Comparison of ENCODE assay signal across 9 cellular contexts in the genomic region with DNA sequence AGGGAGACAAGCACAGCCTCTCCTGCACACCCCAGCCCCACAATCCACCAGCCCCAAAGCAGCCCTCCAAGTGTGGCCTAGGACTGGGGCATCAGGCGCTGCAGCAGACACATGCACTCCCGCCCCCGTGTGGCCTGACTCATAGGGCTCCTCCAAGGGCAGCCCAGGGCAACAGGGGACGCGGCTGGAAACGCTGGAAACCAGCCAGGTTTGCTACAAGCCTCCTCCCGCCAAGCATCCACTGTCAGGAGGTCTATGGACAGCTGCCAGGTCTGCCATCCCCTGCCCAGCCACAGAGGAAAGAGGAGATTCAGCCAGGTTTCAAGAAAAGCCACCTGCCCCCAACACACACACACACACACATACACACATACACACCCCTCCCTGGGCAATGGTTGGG. TPM values are rescaled to one million over a fixed set of nuclear protein-coding genes. Genes with fewer than 3 reads are reported as not detected.
DNase-seq lines count a peak whose midpoint lies in the region; ATAC-seq lines count a peak whose summit lies in the region.
"Had no signal": no experiment of that assay in that cellular context is flagged by ENCODE, and none has a peak within 500 bp of the region (broad histone marks: within the 10 kb centered on the region; RNA-seq: fewer than 3 reads in every experiment).

No MANE protein-coding gene starts in this region.

- H3K4me3 Mint-ChIP-seq in activated naive CD4-positive, alpha-beta T cell treated with anti-CD3 and anti-CD28 coated beads, Interleukin-2, amount 10 ng/mL, durations not matched to agents 7 days and 5 days = no peak overlapping the region
- no peak overlapping the region for H3K4me3 Mint-ChIP-seq in activated T-helper 1 cell treated with anti-CD3 and anti-CD28 coated beads, Interleukin-12 subunit alpha, Interleukin-12 subunit beta, Interleukin-2, Interleukin-4 antibody, amounts not matched to agents 30 ng/mL and 10 ng/mL and 1 ng/mL, durations not matched to agents 14 hours and 24 hours and 36 hours
- no peak overlapping the region for H3K4me3 Mint-ChIP-seq in activated T-cell treated with anti-CD3 and anti-CD28 coated beads, Interleukin-2, amount 50 U/mL, for 24 hours
- H3K4me3 Mint-ChIP-seq: memory B cell had no signal

- no peaks in the 10 kb centered on the region for H3K9me3 Mint-ChIP-seq in activated naive CD4-positive, alpha-beta T cell treated with anti-CD3 and anti-CD28 coated beads, Interleukin-2, amount 10 ng/mL, durations not matched to agents 7 days and 5 days
- H3K9me3 Mint-ChIP-seq in activated T-helper 1 cell treated with anti-CD3 and anti-CD28 coated beads, Interleukin-12 subunit alpha, Interleukin-12 subunit beta, Interleukin-2, Interleukin-4 antibody, amounts not matched to agents 30 ng/mL and 10 ng/mL and 1 ng/mL, durations not matched to agents 14 hours and 24 hours and 36 hours = no peaks in the 10 kb centered on the region
- no peaks in the 10 kb centered on the region for H3K9me3 Mint-ChIP-seq in activated T-cell treated with anti-CD3 and anti-CD28 coated beads, Interleukin-2, amount 50 U/mL, for 24 hours
- H3K9me3 Mint-ChIP-seq: memory B cell had no signal

- no peak for ATAC-seq in HG03442 (IDR thresholded peaks at IDR 0.05; ENCODE audit: unreplicated experiment)

- H3K27ac ChIP-seq in layer of hippocampus (ENCODE audit: low read depth, low read length) = peak overlapping the region; percentile 78

- H3K27me3 ChIP-seq in layer of hippocampus (ENCODE audit: control insufficient read depth, insufficient read depth, low read length) = peaks cover 7% of the 10 kb centered on the region

- H3K4me1 Mint-ChIP-seq in activated naive CD4-positive, alpha-beta T cell treated with anti-CD3 and anti-CD28 coated beads, Interleukin-2, amount 10 ng/mL, durations not matched to agents 7 days and 5 days = peaks cover 10% of the 10 kb centered on the region
- H3K4me1 Mint-ChIP-seq in activated T-helper 1 cell treated with anti-CD3 and anti-CD28 coated beads, Interleukin-12 subunit alpha, Interleukin-12 subunit beta, Interleukin-2, Interleukin-4 antibody, amounts not matched to agents 30 ng/mL and 10 ng/mL and 1 ng/mL, durations not matched to agents 14 hours and 24 hours and 36 hours (ENCODE audit: low read depth) = peaks cover 9% of the 10 kb centered on the region
- peaks cover 7% of the 10 kb centered on the region for H3K4me1 Mint-ChIP-seq in activated T-cell treated with anti-CD3 and anti-CD28 coated beads, Interleukin-2, amount 50 U/mL, for 24 hours (ENCODE audit: low read depth)

- intact Hi-C loops in activated T-helper 1 cell treated with anti-CD3 and anti-CD28 coated beads, Interleukin-12 subunit alpha, Interleukin-12 subunit beta, Interleukin-2, Interleukin-4 antibody, amounts not matched to agents 30 ng/mL and 10 ng/mL and 1 ng/mL, durations not matched to agents 14 hours and 24 hours and 36 hours (cut with micrococcal nuclease) = loop anchor here (5.0 to 10.0 kb wide), 2 partner anchors 68 to 835 kb away; partner anchors contain the start of gene HNF1B

- peak; percentile 24 to 42 for DNase-seq in activated CD4-positive, alpha-beta T cell treated with anti-CD3 and anti-CD28 coated beads, Interleukin-2, amount 50 U/mL, for 48 hours
- DNase-seq in activated CD4-positive, alpha-beta T cell treated with anti-CD3 and anti-CD28 coated beads, Interleukin-2, amount 50 U/mL, for 4 hours = no peak
- peak; percentile 83 for DNase-seq in NCI-H2029 (lab: John Stamatoyannopoulos, UW)
- peak; percentile 35 for DNase-seq in activated naive CD4-positive, alpha-beta T cell treated with anti-CD3 and anti-CD28 coated beads, Interleukin-2, amount 10 ng/mL, durations not matched to agents 7 days and 5 days
- DNase-seq in activated T-helper 1 cell treated with anti-CD3 and anti-CD28 coated beads, Interleukin-12 subunit alpha, Interleukin-12 subunit beta, Interleukin-2, Interleukin-4 antibody, amounts not matched to agents 30 ng/mL and 10 ng/mL and 1 ng/mL, durations not matched to agents 14 hours and 24 hours and 36 hours (ENCODE audit: low spot score) = no peak
- DNase-seq in activated T-cell treated with anti-CD3 and anti-CD28 coated beads, Interleukin-2, amount 50 U/mL, for 24 hours = no peak

- peaks cover 92% of the 10 kb centered on the region for H3K27me3 Mint-ChIP-seq in activated naive CD4-positive, alpha-beta T cell treated with anti-CD3 and anti-CD28 coated beads, Interleukin-2, amount 10 ng/mL, durations not matched to agents 7 days and 5 days
- peaks cover 74% of the 10 kb centered on the region for H3K27me3 Mint-ChIP-seq in activated T-helper 1 cell treated with anti-CD3 and anti-CD28 coated beads, Interleukin-12 subunit alpha, Interleukin-12 subunit beta, Interleukin-2, Interleukin-4 antibody, amounts not matched to agents 30 ng/mL and 10 ng/mL and 1 ng/mL, durations not matched to agents 14 hours and 24 hours and 36 hours (ENCODE audit: insufficient read depth)
- peaks cover 85% of the 10 kb centered on the region for H3K27me3 Mint-ChIP-seq in activated T-cell treated with anti-CD3 and anti-CD28 coated beads, Interleukin-2, amount 50 U/mL, for 24 hours

- no peak overlapping the region for H3K27ac Mint-ChIP-seq in activated naive CD4-positive, alpha-beta T cell treated with anti-CD3 and anti-CD28 coated beads, Interleukin-2, amount 10 ng/mL, durations not matched to agents 7 days and 5 days
- H3K27ac Mint-ChIP-seq in activated T-helper 1 cell treated with anti-CD3 and anti-CD28 coated beads, Interleukin-12 subunit alpha, Interleukin-12 subunit beta, Interleukin-2, Interleukin-4 antibody, amounts not matched to agents 30 ng/mL and 10 ng/mL and 1 ng/mL, durations not matched to agents 14 hours and 24 hours and 36 hours = no peak overlapping the region
- no peak overlapping the region for H3K27ac Mint-ChIP-seq in activated T-cell treated with anti-CD3 and anti-CD28 coated beads, Interleukin-2, amount 50 U/mL, for 24 hours
- H3K27ac Mint-ChIP-seq: memory B cell had no signal

- H3K36me3 Mint-ChIP-seq in activated naive CD4-positive, alpha-beta T cell treated with anti-CD3 and anti-CD28 coated beads, Interleukin-2, amount 10 ng/mL, durations not matched to agents 7 days and 5 days = no peaks in the 10 kb centered on the region
- no peaks in the 10 kb centered on the region for H3K36me3 Mint-ChIP-seq in activated T-helper 1 cell treated with anti-CD3 and anti-CD28 coated beads, Interleukin-12 subunit alpha, Interleukin-12 subunit beta, Interleukin-2, Interleukin-4 antibody, amounts not matched to agents 30 ng/mL and 10 ng/mL and 1 ng/mL, durations not matched to agents 14 hours and 24 hours and 36 hours (ENCODE audit: low read depth)
- no peaks in the 10 kb centered on the region for H3K36me3 Mint-ChIP-seq in activated T-cell treated with anti-CD3 and anti-CD28 coated beads, Interleukin-2, amount 50 U/mL, for 24 hours (ENCODE audit: low read depth)
- H3K36me3 Mint-ChIP-seq: memory B cell had no signal

- CTCF ChIA-PET in activated naive CD4-positive, alpha-beta T cell treated with anti-CD3 and anti-CD28 coated beads, Interleukin-2, amount 10 ng/mL, durations not matched to agents 7 days and 5 days (lab: Charles Lee) = interaction anchor here (6.9 kb wide), 1 partner anchor 20 kb away, joined by 81 read pairs; no protein-coding TSS in a partner anchor

RNA-seq across cellular contexts. Expression of gene SRCIN1, which starts 25.8 kb away (rescaled TPM):
- total RNA-seq in activated T-helper 1 cell treated with anti-CD3 and anti-CD28 coated beads, Interleukin-12 subunit alpha, Interleukin-12 subunit beta, Interleukin-2, Interleukin-4 antibody, amounts not matched to agents 30 ng/mL and 10 ng/mL and 1 ng/mL, durations not matched to agents 14 hours and 24 hours and 36 hours = 0.22 and 0.44 TPM in 2 replicates

Comparison
In these comparisons a context has a peak if more than half of its experiments do, and no peak if none do; other contexts are left out.
1. DNase-seq: peak in activated CD4-positive, alpha-beta T cell treated with anti-CD3 and anti-CD28 coated beads, Interleukin-2, amount 50 U/mL, for 48 hours (2 of 2), NCI-H2029 (single experiment) and activated naive CD4-positive, alpha-beta T cell treated with anti-CD3 and anti-CD28 coated beads, Interleukin-2, amount 10 ng/mL, durations not matched to agents 7 days and 5 days (single experiment); none in activated CD4-positive, alpha-beta T cell treated with anti-CD3 and anti-CD28 coated beads, Interleukin-2, amount 50 U/mL, for 4 hours (0 of 2), activated T-helper 1 cell treated with anti-CD3 and anti-CD28 coated beads, Interleukin-12 subunit alpha, Interleukin-12 subunit beta, Interleukin-2, Interleukin-4 antibody, amounts not matched to agents 30 ng/mL and 10 ng/mL and 1 ng/mL, durations not matched to agents 14 hours and 24 hours and 36 hours (single experiment) and activated T-cell treated with anti-CD3 and anti-CD28 coated beads, Interleukin-2, amount 50 U/mL, for 24 hours (single experiment).